ENCODE assay signal across 29 cellular contexts in genomic region chr10:7577206-7577978, GRCh38.
"Had no signal": no experiment of that assay in that cellular context is flagged by ENCODE, and none has a peak within 500 bp of the region (broad histone marks: within the 10 kb centered on the region; RNA-seq: fewer than 3 reads in every experiment).

No MANE protein-coding gene starts in this region.

- H3K9me3 ChIP-seq: esophagus squamous epithelium, gastroesophageal sphincter, tibial nerve had no signal

- H3K27ac Mint-ChIP-seq: activated naive CD4-positive, alpha-beta T cell treated with anti-CD3 and anti-CD28 coated beads, Interleukin-2, amount 10 ng/mL, durations not matched to agents 7 days and 5 days; activated naive CD8-positive, alpha-beta T cell treated with anti-CD3 and anti-CD28 coated beads, Interleukin-2, amount 10 ng/mL, durations not matched to agents 7 days and 5 days; activated T-helper 1 cell treated with anti-CD3 and anti-CD28 coated beads, Interleukin-12 subunit alpha, Interleukin-12 subunit beta, Interleukin-2, Interleukin-4 antibody, amounts not matched to agents 30 ng/mL and 10 ng/mL and 1 ng/mL, durations not matched to agents 14 hours and 24 hours and 36 hours; dendritic cell treated with granulocyte-macrophage colony-stimulating factor and Interleukin-4, amounts not matched to agents 40 ng/mL and 50 ng/mL, for 4 days; immature natural killer cell; memory B cell; naive thymus-derived CD4-positive, alpha-beta T cell had no signal

- H3K9me3 Mint-ChIP-seq: activated naive CD4-positive, alpha-beta T cell treated with anti-CD3 and anti-CD28 coated beads, Interleukin-2, amount 10 ng/mL, durations not matched to agents 7 days and 5 days; activated naive CD8-positive, alpha-beta T cell treated with anti-CD3 and anti-CD28 coated beads, Interleukin-2, amount 10 ng/mL, durations not matched to agents 7 days and 5 days; activated T-helper 1 cell treated with anti-CD3 and anti-CD28 coated beads, Interleukin-12 subunit alpha, Interleukin-12 subunit beta, Interleukin-2, Interleukin-4 antibody, amounts not matched to agents 30 ng/mL and 10 ng/mL and 1 ng/mL, durations not matched to agents 14 hours and 24 hours and 36 hours; dendritic cell treated with granulocyte-macrophage colony-stimulating factor and Interleukin-4, amounts not matched to agents 40 ng/mL and 50 ng/mL, for 4 days; memory B cell; neural crest cell had no signal

- H3K27me3 Mint-ChIP-seq: dendritic cell treated with granulocyte-macrophage colony-stimulating factor and Interleukin-4, amounts not matched to agents 40 ng/mL and 50 ng/mL, for 4 days had no signal

- ATAC-seq: gastroesophageal sphincter; naive thymus-derived CD4-positive, alpha-beta T cell; right cardiac atrium had no signal

- H3K4me1 Mint-ChIP-seq: activated naive CD4-positive, alpha-beta T cell treated with anti-CD3 and anti-CD28 coated beads, Interleukin-2, amount 10 ng/mL, durations not matched to agents 7 days and 5 days; activated naive CD8-positive, alpha-beta T cell treated with anti-CD3 and anti-CD28 coated beads, Interleukin-2, amount 10 ng/mL, durations not matched to agents 7 days and 5 days; immature natural killer cell; memory B cell; neural crest cell had no signal

- H3K4me1 ChIP-seq: esophagus squamous epithelium had no signal

- H3K27me3 ChIP-seq: brain microvascular endothelial cell, esophagus squamous epithelium, gastroesophageal sphincter, tibial nerve had no signal

- H3K36me3 ChIP-seq: brain microvascular endothelial cell had no signal

- H3K27ac ChIP-seq: brain microvascular endothelial cell, epithelial cell of prostate, gastroesophageal sphincter, tibial nerve had no signal

- DNase-seq: activated CD4-positive, alpha-beta T cell treated with anti-CD3 and anti-CD28 coated beads for 4 hours; activated CD4-positive, alpha-beta T cell treated with anti-CD3 and anti-CD28 coated beads, Interleukin-2, amount 50 U/mL, for 48 hours; activated CD8-positive, alpha-beta memory T cell treated with anti-CD3 and anti-CD28 coated beads for 24 hours; activated effector memory CD4-positive, alpha-beta T cell treated with anti-CD3 and anti-CD28 coated beads, Interleukin-2, amount 50 U/mL, for 16 hours; activated naive CD4-positive, alpha-beta T cell treated with anti-CD3 and anti-CD28 coated beads, Interleukin-2, amount 10 ng/mL, durations not matched to agents 7 days and 5 days; activated naive CD8-positive, alpha-beta T cell treated with anti-CD3 and anti-CD28 coated beads, Interleukin-2, amount 10 ng/mL, durations not matched to agents 7 days and 5 days; amniotic stem cell; brain microvascular endothelial cell; central memory CD4-positive, alpha-beta T cell; esophagus squamous epithelium; head of caudate nucleus; hypothalamus; immature natural killer cell; kidney; midbrain; naive thymus-derived CD4-positive, alpha-beta T cell; occipital lobe; right cardiac atrium; stimulated activated CD4-positive, alpha-beta T cell treated with anti-CD3 and anti-CD28 coated beads, Interleukin-2, amount 100 ng/mL, for 48 hours; stimulated activated naive CD4-positive, alpha-beta T cell treated with Interleukin-2 at 50 U/mL for 16 hours had no signal

- H3K4me3 ChIP-seq: esophagus squamous epithelium, gastroesophageal sphincter, tibial nerve had no signal

- H3K4me3 Mint-ChIP-seq: activated naive CD4-positive, alpha-beta T cell treated with anti-CD3 and anti-CD28 coated beads, Interleukin-2, amount 10 ng/mL, durations not matched to agents 7 days and 5 days; activated naive CD8-positive, alpha-beta T cell treated with anti-CD3 and anti-CD28 coated beads, Interleukin-2, amount 10 ng/mL, durations not matched to agents 7 days and 5 days; activated T-helper 1 cell treated with anti-CD3 and anti-CD28 coated beads, Interleukin-12 subunit alpha, Interleukin-12 subunit beta, Interleukin-2, Interleukin-4 antibody, amounts not matched to agents 30 ng/mL and 10 ng/mL and 1 ng/mL, durations not matched to agents 14 hours and 24 hours and 36 hours; dendritic cell treated with granulocyte-macrophage colony-stimulating factor and Interleukin-4, amounts not matched to agents 40 ng/mL and 50 ng/mL, for 4 days; immature natural killer cell; memory B cell; naive thymus-derived CD4-positive, alpha-beta T cell; neural crest cell had no signal

- H3K36me3 Mint-ChIP-seq: activated naive CD4-positive, alpha-beta T cell treated with anti-CD3 and anti-CD28 coated beads, Interleukin-2, amount 10 ng/mL, durations not matched to agents 7 days and 5 days; activated naive CD8-positive, alpha-beta T cell treated with anti-CD3 and anti-CD28 coated beads, Interleukin-2, amount 10 ng/mL, durations not matched to agents 7 days and 5 days; immature natural killer cell; memory B cell; naive thymus-derived CD4-positive, alpha-beta T cell had no signal

- FAIRE-seq: astrocyte, endometrium, kidney had no signal
